Comparison of ENCODE assay signal across 34 cellular contexts in the genomic region with DNA sequence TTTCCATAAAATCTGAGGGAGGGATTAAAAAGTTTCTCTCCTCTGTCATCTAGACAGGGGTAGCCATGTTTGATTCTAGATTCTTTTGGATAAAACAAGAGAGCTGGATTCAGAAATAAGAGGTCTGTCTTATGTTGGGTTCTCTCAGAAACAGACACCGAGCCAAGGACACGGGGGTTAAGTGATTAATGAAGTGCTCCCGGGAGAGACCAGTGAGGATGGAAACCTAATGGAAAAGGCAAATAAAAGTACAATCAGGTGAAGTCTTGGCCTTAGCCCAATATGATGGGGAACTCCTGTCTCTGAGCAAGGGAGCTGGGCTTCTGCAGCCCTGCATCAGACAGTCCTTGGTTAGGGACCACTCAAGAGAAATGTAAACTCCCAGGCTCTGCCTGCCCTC.
A peak's percentile ranks its signal among the peaks of the same experiment; 100 is the strongest.
DNase-seq lines count a peak whose midpoint lies in the region; ATAC-seq and TF ChIP-seq lines count a peak whose summit lies in the region.
"Had no signal": no experiment of that assay in that cellular context is flagged by ENCODE, and none has a peak within 500 bp of the region (broad histone marks: within the 10 kb centered on the region; RNA-seq: fewer than 3 reads in every experiment).

No MANE protein-coding gene starts in this region.

- no peak overlapping the region for H3K14ac ChIP-seq in H9 (ENCODE audit: insufficient read depth, low read length)

- H3K18ac ChIP-seq in H9 (ENCODE audit: insufficient read length, low read depth, low read length), result no peak overlapping the region

- intact Hi-C loops in Right ventricle myocardium inferior (cut with DNase I), result loop anchor here (10.0 kb wide), 1 partner anchor 143 kb away; no protein-coding TSS in a partner anchor

- TF ChIP-seq CTCF in cardiac muscle cell (IDR thresholded peaks at IDR 0.05; ENCODE audit: low read depth, low read length) (no peak), BE2C (IDR thresholded peaks at IDR 0.05; ENCODE audit: low read depth, low read length) (no peak), neural crest cell (conservative IDR thresholded peaks at IDR 0.05) (no peak), H9 (conservative IDR thresholded peaks at IDR 0.05) (no peak), type B pancreatic cell (conservative IDR thresholded peaks at IDR 0.05) (no peak)

- no peaks in the 10 kb centered on the region for H3K27me3 ChIP-seq in cardiac muscle cell
- no peaks in the 10 kb centered on the region for H3K27me3 ChIP-seq in BE2C
- H3K27me3 ChIP-seq in H9 (ENCODE audit: insufficient read depth, low read length), result no peaks in the 10 kb centered on the region
- H3K27me3 ChIP-seq: BLaER1; BLaER1 treated with 17β-estradiol and CSF1 and Interleukin-3, amounts not matched to agents 10 nM and 100 nM had no signal

- H3K4me2 ChIP-seq in H9 (ENCODE audit: insufficient read depth, insufficient read length, low read length), result no peak overlapping the region
- H3K4me2 ChIP-seq: A549, BLaER1 had no signal

- H3K4me1 ChIP-seq in cardiac muscle cell (ENCODE audit: low read depth), result peaks cover 76% of the 10 kb centered on the region
- peaks cover 71% of the 10 kb centered on the region for H3K4me1 ChIP-seq in BE2C
- no peaks in the 10 kb centered on the region for H3K4me1 ChIP-seq in H9 (ENCODE audit: insufficient read depth, low read length)
- H3K4me1 ChIP-seq: A549, Caco-2 had no signal

- no peaks in the 10 kb centered on the region for H3K79me1 ChIP-seq in H9 (ENCODE audit: insufficient read depth, low read depth, low read length, poor library complexity, severe bottlenecking)

- no peak overlapping the region for H4K91ac ChIP-seq in H9 (ENCODE audit: insufficient read length, low read depth, low read length)

- no peak overlapping the region for H2BK120ac ChIP-seq in H9 (ENCODE audit: low read depth, low read length, poor library complexity, severe bottlenecking)

- peaks cover 4% of the 10 kb centered on the region for H3K27me3 Mint-ChIP-seq in neural crest cell (ENCODE audit: low read depth)
- peaks cover 8% of the 10 kb centered on the region for H3K27me3 Mint-ChIP-seq in H9 (ENCODE audit: low read depth)
- H3K27me3 Mint-ChIP-seq in type B pancreatic cell, result peaks cover 38% of the 10 kb centered on the region
- H3K27me3 Mint-ChIP-seq: CD4-positive, alpha-beta T cell had no signal

- no peak overlapping the region for H3K56ac ChIP-seq in H9 (ENCODE audit: insufficient read length, low read depth, low read length)

- DNase-seq in cardiac muscle cell (ENCODE audit: low read depth in 1 of 2, low spot score in 1 of 2) (no peak), Right ventricle myocardium inferior (ENCODE audit: missing footprints) (no peak), BE2C (peak; percentile 65), SK-N-DZ (ENCODE audit: low spot score) (peak; percentile 60), neural crest cell (ENCODE audit: low read depth, low spot score) (no peak), H9 (no peak), type B pancreatic cell (ENCODE audit: extremely low spot score, unreplicated experiment) (no peak), NCI-H748 treated with DMSO at 0.1 percent for 48 hours (lab: John Stamatoyannopoulos, UW) (no peak)
- DNase-seq: 8988T; ACHN; AML-193; C1 segment of cervical spinal cord; Caco-2; Calu3; CD4-positive, alpha-beta memory T cell; CD4-positive, alpha-beta T cell; CD4-positive, CD25-positive, alpha-beta regulatory T cell; CD8-positive, alpha-beta memory T cell; CD8-positive, alpha-beta T cell; COR-L47; DMS 273 treated with DMSO at 0.1 percent for 48 hours; DMS153; DMS53; DMS79; DMS79 treated with DMSO at 0.1 percent for 48 hours; DND-41; EL had no signal

- no peak overlapping the region for H2BK5ac ChIP-seq in H9 (ENCODE audit: insufficient read length, low read length)

- H3K27ac ChIP-seq in cardiac muscle cell (peak overlapping the region; percentile 93), H9 (ENCODE audit: insufficient read length, low read depth, low read length) (no peak overlapping the region)
- H3K27ac ChIP-seq: 22Rv1; A549; BLaER1; BLaER1 treated with 17β-estradiol and CSF1 and Interleukin-3, amounts not matched to agents 10 nM and 100 nM; C4-2B had no signal

- H3K9me3 Mint-ChIP-seq in neural crest cell (no peaks in the 10 kb centered on the region), H9 (no peaks in the 10 kb centered on the region), type B pancreatic cell (no peaks in the 10 kb centered on the region)
- H3K9me3 Mint-ChIP-seq: CD14-positive monocyte; CD4-positive, alpha-beta memory T cell; CD4-positive, alpha-beta T cell; CD4-positive, CD25-positive, alpha-beta regulatory T cell; CD8-positive, alpha-beta memory T cell; CD8-positive, alpha-beta T cell had no signal

- H3K9me3 ChIP-seq in cardiac muscle cell (ENCODE audit: low read depth) (no peaks in the 10 kb centered on the region), BE2C (no peaks in the 10 kb centered on the region), H9 (ENCODE audit: control insufficient read depth, low read depth, low read length) (no peaks in the 10 kb centered on the region)
- H3K9me3 ChIP-seq: A549; BLaER1; BLaER1 treated with 17β-estradiol and CSF1 and Interleukin-3, amounts not matched to agents 10 nM and 100 nM; Caco-2 had no signal

- H3T11ph ChIP-seq in H9 (ENCODE audit: low read length), result no peak overlapping the region

- H3K79me2 ChIP-seq in H9 (ENCODE audit: insufficient read depth, low read length), result no peaks in the 10 kb centered on the region

- no peak overlapping the region for H3K23ac ChIP-seq in H9 (ENCODE audit: insufficient read length, low read depth, low read length)

- H3K23me2 ChIP-seq in H9 (ENCODE audit: insufficient read length, low read depth, low read length, poor library complexity, severe bottlenecking), result no peaks in the 10 kb centered on the region

- H3K36me3 ChIP-seq in cardiac muscle cell (no peaks in the 10 kb centered on the region), BE2C (no peaks in the 10 kb centered on the region)
- H3K36me3 ChIP-seq: BLaER1; BLaER1 treated with 17β-estradiol and CSF1 and Interleukin-3, amounts not matched to agents 10 nM and 100 nM had no signal

- no peak overlapping the region for H3K4ac ChIP-seq in H9 (ENCODE audit: low read depth, low read length)

- H3K4me1 Mint-ChIP-seq in neural crest cell (peaks cover 13% of the 10 kb centered on the region), H9 (peaks cover 12 to 22% of the 10 kb centered on the region in 2 experiments), type B pancreatic cell (ENCODE audit: unreplicated experiment) (peaks cover 34% of the 10 kb centered on the region)
- H3K4me1 Mint-ChIP-seq: B cell; CD14-positive monocyte; CD4-positive, alpha-beta memory T cell; CD4-positive, CD25-positive, alpha-beta regulatory T cell; CD8-positive, alpha-beta memory T cell had no signal

- no peak for ATAC-seq in Right ventricle myocardium inferior
- ATAC-seq: A549; CD8-positive, alpha-beta T cell had no signal

- no peak overlapping the region for H3K9ac ChIP-seq in H9 (ENCODE audit: extremely low read depth, insufficient read length, low read length)
- H3K9ac ChIP-seq: BLaER1; BLaER1 treated with 17β-estradiol and CSF1 and Interleukin-3, amounts not matched to agents 10 nM and 100 nM had no signal

- H2BK12ac ChIP-seq in H9 (ENCODE audit: insufficient read length, low read depth, low read length), result no peak overlapping the region

- no peak overlapping the region for H4K5ac ChIP-seq in H9 (ENCODE audit: insufficient read length, low read depth, low read length)

- H4K20me1 ChIP-seq in H9 (ENCODE audit: control insufficient read depth, insufficient read depth, insufficient read length), result no peaks in the 10 kb centered on the region
- H4K20me1 ChIP-seq: BLaER1; BLaER1 treated with 17β-estradiol and CSF1 and Interleukin-3, amounts not matched to agents 10 nM and 100 nM had no signal

- H3K36me3 Mint-ChIP-seq in neural crest cell (ENCODE audit: low read depth), result no peaks in the 10 kb centered on the region
- no peaks in the 10 kb centered on the region for H3K36me3 Mint-ChIP-seq in H9 (ENCODE audit: insufficient read depth in 1 of 3, low read depth in 3 of 3)
- no peaks in the 10 kb centered on the region for H3K36me3 Mint-ChIP-seq in type B pancreatic cell
- H3K36me3 Mint-ChIP-seq: CD14-positive monocyte; CD4-positive, alpha-beta memory T cell; CD4-positive, CD25-positive, alpha-beta regulatory T cell; CD8-positive, alpha-beta memory T cell; CD8-positive, alpha-beta T cell had no signal

- no peak overlapping the region for H3K4me3 Mint-ChIP-seq in neural crest cell
- no peak overlapping the region for H3K4me3 Mint-ChIP-seq in H9
- no peak overlapping the region for H3K4me3 Mint-ChIP-seq in type B pancreatic cell
- H3K4me3 Mint-ChIP-seq: B cell; CD14-positive monocyte; CD4-positive, alpha-beta memory T cell; CD4-positive, alpha-beta T cell; CD4-positive, CD25-positive, alpha-beta regulatory T cell; CD8-positive, alpha-beta memory T cell; CD8-positive, alpha-beta T cell had no signal

- H2AFZ ChIP-seq in H9 (ENCODE audit: low read length), result no peak overlapping the region

- no CpG with 5 or more reads among the region's 3 CpGs for WGBS in H9 (ENCODE audit: extremely low coverage, insufficient read length, low lambda C conversion rate)

- no peak overlapping the region for H2BK20ac ChIP-seq in H9 (ENCODE audit: low read depth, low read length, poor library complexity, severe bottlenecking)

- H3K27ac Mint-ChIP-seq in neural crest cell (ENCODE audit: unreplicated experiment) (peak overlapping the region; percentile 31), H9 (no peak overlapping the region; a peak in 1 of 7 replicates), type B pancreatic cell (no peak overlapping the region)
- H3K27ac Mint-ChIP-seq: B cell; CD14-positive monocyte; CD4-positive, alpha-beta T cell; CD4-positive, CD25-positive, alpha-beta regulatory T cell; CD8-positive, alpha-beta memory T cell; CD8-positive, alpha-beta T cell had no signal

- H2AK5ac ChIP-seq in H9 (ENCODE audit: insufficient read length, low read length), result no peak overlapping the region

- H2BK15ac ChIP-seq in H9 (ENCODE audit: low read depth, low read length), result no peak overlapping the region

- H4K8ac ChIP-seq in H9 (replicated peaks; ENCODE audit: insufficient read length, low read depth, low read length), result no peak overlapping the region

- H3K4me3 ChIP-seq in cardiac muscle cell, result peak overlapping the region; percentile 3
- H3K4me3 ChIP-seq in BE2C (ENCODE audit: low read depth, low read length), result no peak overlapping the region
- H3K4me3 ChIP-seq: A549; BLaER1; BLaER1 treated with 17β-estradiol and CSF1 and Interleukin-3, amounts not matched to agents 10 nM and 100 nM had no signal

Comparison
In these comparisons a context has a peak if more than half of its experiments do, and no peak if none do; other contexts are left out.
1. DNase-seq: peak in BE2C (single experiment) and SK-N-DZ (single experiment); none in cardiac muscle cell (0 of 2), Right ventricle myocardium inferior (single experiment), neural crest cell (single experiment), H9 (single experiment), type B pancreatic cell (single experiment) and NCI-H748 treated with DMSO at 0.1 percent for 48 hours (single experiment).